Comparison of ENCODE assay signal across 29 cellular contexts in the genomic region with DNA sequence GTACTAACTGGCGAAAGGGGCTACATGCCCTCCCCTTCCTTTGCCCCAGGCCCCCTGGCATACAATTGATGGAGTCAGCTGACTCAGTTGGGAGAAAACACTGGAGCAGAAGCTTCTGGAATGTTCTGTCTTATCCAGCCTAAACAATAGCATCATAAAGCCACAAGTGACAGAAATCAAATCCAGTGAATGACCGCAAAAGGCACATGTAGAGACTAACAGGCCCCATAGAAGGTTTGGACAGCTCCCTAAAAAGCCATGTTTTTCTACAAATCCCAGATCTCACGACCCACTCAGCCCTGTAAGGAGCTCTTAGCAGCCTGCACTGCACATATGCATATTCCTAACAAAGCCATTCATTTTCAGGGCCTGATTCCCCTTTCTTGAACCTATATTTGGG. TPM values are rescaled to one million over a fixed set of nuclear protein-coding genes. Genes with fewer than 3 reads are reported as not detected.
A peak's percentile ranks its signal among the peaks of the same experiment; 100 is the strongest.
DNase-seq lines count a peak whose midpoint lies in the region; ATAC-seq and TF ChIP-seq lines count a peak whose summit lies in the region.
"Had no signal": no experiment of that assay in that cellular context is flagged by ENCODE, and none has a peak within 500 bp of the region (broad histone marks: within the 10 kb centered on the region; RNA-seq: fewer than 3 reads in every experiment).

No MANE protein-coding gene starts in this region.

- no peak overlapping the region for H2AFZ ChIP-seq in GM23338
- H2AFZ ChIP-seq: hepatocyte, neural progenitor cell had no signal

- H3K27ac ChIP-seq in GM23338 (ENCODE audit: low read depth), result no peak overlapping the region
- H3K27ac ChIP-seq in caudate nucleus (ENCODE audit: low read depth, low read length), result peak overlapping the region; percentile 72
- H3K27ac ChIP-seq in subcutaneous abdominal adipose tissue (ENCODE audit: low read depth, low read length), result peak overlapping the region; percentile 35
- no peak overlapping the region for H3K27ac ChIP-seq in left ventricle myocardium inferior (replicated peaks)
- H3K27ac ChIP-seq: foreskin keratinocyte, hepatocyte, neural progenitor cell had no signal

- H4K20me1 ChIP-seq in GM23338 (replicated peaks; ENCODE audit: insufficient read depth), result peaks cover 3% of the 10 kb centered on the region; the same call in 1 of the 2 replicates

- TF ChIP-seq CTCF in GM23338 (conservative IDR thresholded peaks at IDR 0.05; ENCODE audit: low read depth in 2 of 2) (no peak), left ventricle myocardium inferior (IDR thresholded peaks at IDR 0.05; ENCODE audit: borderline replicate concordance) (no peak)

- H3K4me3 Mint-ChIP-seq in GM23338, result no peak overlapping the region
- H3K4me3 Mint-ChIP-seq: activated CD4-positive, alpha-beta T cell treated with anti-CD3 and anti-CD28 coated beads for 36 hours; activated naive CD8-positive, alpha-beta T cell; B cell; H9; memory B cell; neural progenitor cell; stimulated activated naive B cell treated with anti-CD40 and anti-IgM and Interleukin-4, amounts not matched to agents 10 μg/mL and 1 μg/mL and 100 μg/mL, for 72 hours; T-helper 17 cell; type B pancreatic cell had no signal

- no peaks in the 10 kb centered on the region for H3K79me2 ChIP-seq in GM23338 (replicated peaks; ENCODE audit: insufficient read depth)

- no peaks in the 10 kb centered on the region for H3K27me3 ChIP-seq in GM23338 (ENCODE audit: insufficient read depth)
- H3K27me3 ChIP-seq in subcutaneous abdominal adipose tissue (ENCODE audit: control insufficient read depth in 5 of 5, insufficient read depth in 4 of 5, low read length in 5 of 5), result no peaks in the 10 kb centered on the region
- H3K27me3 ChIP-seq in left ventricle myocardium inferior (ENCODE audit: low read depth), result no peaks in the 10 kb centered on the region
- H3K27me3 ChIP-seq: foreskin keratinocyte, hepatocyte, neural progenitor cell, sigmoid colon had no signal

- H3K36me3 ChIP-seq in GM23338 (ENCODE audit: insufficient read depth) (peaks cover 7% of the 10 kb centered on the region; the same call in 1 of the 2 replicates), subcutaneous abdominal adipose tissue (ENCODE audit: control insufficient read depth in 5 of 5, insufficient read depth in 5 of 5, low read length in 5 of 5) (peaks cover 5 to 30% (median 24%) of the 10 kb centered on the region in 5 donors), left ventricle myocardium inferior (peaks cover 30% of the 10 kb centered on the region)
- H3K36me3 ChIP-seq: neural progenitor cell had no signal

- H3K4me1 ChIP-seq in GM23338 (ENCODE audit: insufficient read depth) (no peaks in the 10 kb centered on the region), subcutaneous abdominal adipose tissue (ENCODE audit: control insufficient read depth in 5 of 5, insufficient read depth in 5 of 5, low read length in 5 of 5) (peaks cover 3 to 36% (median 30%) of the 10 kb centered on the region in 5 donors), left ventricle myocardium inferior (peaks cover 74% of the 10 kb centered on the region)
- H3K4me1 ChIP-seq: foreskin keratinocyte, neural progenitor cell had no signal

- peaks cover 29% of the 10 kb centered on the region for H3K36me3 Mint-ChIP-seq in GM23338 (ENCODE audit: low read depth)

- intact Hi-C loops in left ventricle myocardium inferior (cut with micrococcal nuclease) (no loop called here), Right ventricle myocardium inferior (cut with DNase I) (loop anchor here (10.0 kb wide), 2 partner anchors 66 to 236 kb away; partner anchors contain the start of genes CCDC158 and FAM47E), sciatic nerve (cut with DNase I) (no loop called here)

- H3K27ac Mint-ChIP-seq in GM23338, result no peak overlapping the region
- H3K27ac Mint-ChIP-seq: activated CD4-positive, alpha-beta T cell treated with anti-CD3 and anti-CD28 coated beads for 36 hours; activated naive CD8-positive, alpha-beta T cell; B cell; memory B cell; neural progenitor cell; stimulated activated naive B cell treated with anti-CD40 and anti-IgM and Interleukin-4, amounts not matched to agents 10 μg/mL and 1 μg/mL and 100 μg/mL, for 72 hours; T-helper 17 cell; type B pancreatic cell had no signal

- no peak for ATAC-seq in GM23338
- peak; percentile 6 for ATAC-seq in left lobe of liver
- no peak for ATAC-seq in Right ventricle myocardium inferior
- no peak for ATAC-seq in sciatic nerve
- ATAC-seq: activated CD4-positive, alpha-beta T cell treated with anti-CD3 and anti-CD28 coated beads for 36 hours; foreskin keratinocyte; stimulated activated naive B cell treated with anti-CD40 and anti-IgM and Interleukin-4, amounts not matched to agents 10 μg/mL and 1 μg/mL and 100 μg/mL, for 72 hours; T-helper 17 cell had no signal

- H3K4me2 ChIP-seq in GM23338, result no peak overlapping the region
- H3K4me2 ChIP-seq: hepatocyte, neural progenitor cell had no signal

- H3K9me2 ChIP-seq in GM23338 (ENCODE audit: insufficient read depth), result no peaks in the 10 kb centered on the region

- H3K4me1 Mint-ChIP-seq in GM23338, result no peaks in the 10 kb centered on the region; the same call in 2 of the 3 replicates
- H3K4me1 Mint-ChIP-seq: activated CD4-positive, alpha-beta T cell treated with anti-CD3 and anti-CD28 coated beads for 36 hours; B cell; H9; neural progenitor cell had no signal

- peaks cover 3% of the 10 kb centered on the region for H3K27me3 Mint-ChIP-seq in GM23338 (ENCODE audit: insufficient read depth, low read depth, poor library complexity)
- H3K27me3 Mint-ChIP-seq: activated CD4-positive, alpha-beta T cell treated with anti-CD3 and anti-CD28 coated beads for 36 hours; activated naive CD8-positive, alpha-beta T cell; B cell; memory B cell; stimulated activated naive B cell treated with anti-CD40 and anti-IgM and Interleukin-4, amounts not matched to agents 10 μg/mL and 1 μg/mL and 100 μg/mL, for 72 hours; T-helper 17 cell; type B pancreatic cell had no signal

- DNase-seq in GM23338 (ENCODE audit: low spot score) (no peak), caudate nucleus (lab: John Stamatoyannopoulos, UW) (peak in 1 of 61 donors; percentile 19), left lobe of liver (ENCODE audit: low spot score) (no peak), left ventricle myocardium inferior (no peak), NCI-H2081 (lab: John Stamatoyannopoulos, UW) (no peak), Right ventricle myocardium inferior (ENCODE audit: missing footprints) (no peak), sciatic nerve (ENCODE audit: low spot score) (no peak)
- DNase-seq: activated CD4-positive, alpha-beta T cell treated with anti-CD3 and anti-CD28 coated beads for 36 hours; activated T-cell treated with anti-CD3 and anti-CD28 coated beads for 4 hours; erythroblast; foreskin keratinocyte; H9; KBM-7; left cardiac atrium; NCI-H1105 treated with DMSO at 0.1 percent for 48 hours; NCI-H2029 treated with DMSO at 0.1 percent for 48 hours; NCI-H446 treated with DMSO at 0.1 percent for 48 hours; RPMI8226; sigmoid colon; stimulated activated CD4-positive, alpha-beta T cell treated with anti-CD3 and anti-CD28 coated beads, Interleukin-4, amount 100 ng/mL, for 4 hours; stimulated activated naive B cell treated with anti-CD40 and anti-IgM and Interleukin-4, amounts not matched to agents 10 μg/mL and 1 μg/mL and 100 μg/mL, for 72 hours; T-helper 17 cell had no signal

- H3K4me3 ChIP-seq in GM23338 (no peak overlapping the region), subcutaneous abdominal adipose tissue (ENCODE audit: low read depth in 1 of 5, low read length in 5 of 5) (no peak overlapping the region), left ventricle myocardium inferior (no peak overlapping the region)
- H3K4me3 ChIP-seq: hepatocyte, neural progenitor cell, sigmoid colon had no signal

- H3K9me3 Mint-ChIP-seq in GM23338, result peaks cover 12% of the 10 kb centered on the region

- peaks cover 0 to 13% (median 10%) of the 10 kb centered on the region in 5 donors for H3K9me3 ChIP-seq in subcutaneous abdominal adipose tissue (ENCODE audit: control insufficient read depth in 5 of 5, low read length in 5 of 5)
- H3K9me3 ChIP-seq in left ventricle myocardium inferior (replicated peaks), result peaks cover 8% of the 10 kb centered on the region
- H3K9me3 ChIP-seq: sigmoid colon had no signal

- no peaks in the 10 kb centered on the region for H3F3A ChIP-seq in GM23338 (replicated peaks; ENCODE audit: low read depth)

- peak overlapping the region in 1 of 5 donors; percentile 20 for H3K9ac ChIP-seq in subcutaneous abdominal adipose tissue (ENCODE audit: low read length in 5 of 5)
- H3K9ac ChIP-seq: neural progenitor cell had no signal

TF ChIP-seq in GM23338, 12 proteins besides CTCF, POLR2A, EP300 and RAD21 (continues in another document):
- TF ChIP-seq POLR2AphosphoS5 (IDR thresholded peaks at IDR 0.05; ENCODE audit: low read depth), result no peak

RNA-seq across cellular contexts. Expression of gene SCARB2, which starts 25.1 kb away (rescaled TPM):
- 40.8 and 41.0 TPM in 2 replicates for total RNA-seq in GM23338 (2014; rRNA removed; shearing (Covaris generic))
- 15.4 and 17.7 TPM in 2 replicates for polyA plus RNA-seq in GM23338 (2016; fragmentation: Nextera tagmentation; extraction: Ambion mirVana)
- total RNA-seq in left lobe of liver (104 TPM), left ventricle myocardium inferior (87.4 TPM), Right ventricle myocardium inferior (102 TPM), sciatic nerve (145 TPM)

RNA-seq across cellular contexts. Expression of gene NUP54, which starts 40.4 kb away (rescaled TPM):
- 117 and 118 TPM in 2 replicates for total RNA-seq in GM23338 (2014; rRNA removed; shearing (Covaris generic))
- 86.6 and 97.8 TPM in 2 replicates for polyA plus RNA-seq in GM23338 (2016; fragmentation: Nextera tagmentation; extraction: Ambion mirVana)
- 11.8 TPM for total RNA-seq in left lobe of liver
- total RNA-seq in left ventricle myocardium inferior, result 18.0 TPM
- 21.6 TPM for total RNA-seq in Right ventricle myocardium inferior
- total RNA-seq in sciatic nerve, result 50.8 TPM

Comparison
In these comparisons a context has a peak if more than half of its experiments do, and no peak if none do; other contexts are left out.
1. H3K27ac ChIP-seq: peak in caudate nucleus (single experiment) and subcutaneous abdominal adipose tissue (single experiment); none in GM23338 (single experiment) and left ventricle myocardium inferior (single experiment).